In genomic region chr14:104579507-104579906, GRCh38 we compare ENCODE assay signal across 1 cellular context.
TF ChIP-seq lines count a peak whose summit lies in the region.

C14orf180 (plus strand) TSS chr14:104579764; CDS start chr14:104586431, 6,667 bp downstream.

TF ChIP-seq in WTC11, 78 proteins besides CTCF, POLR2A, EP300 and RAD21 (continued from another document):
- TF ChIP-seq IRF1 (CRISPR knock-in tag; IDR thresholded peaks at IDR 0.05) (no peak), ZNF423 (CRISPR knock-in tag; IDR thresholded peaks at IDR 0.05) (no peak), JAZF1 (CRISPR knock-in tag; IDR thresholded peaks at IDR 0.05) (no peak)
